In genomic region chr11:62427630-62428233, GRCh38 we compare ENCODE assay signal across 9 cellular contexts. TPM values are rescaled to one million over a fixed set of nuclear protein-coding genes. Genes with fewer than 3 reads are reported as not detected.
DNase-seq lines count a peak whose midpoint lies in the region; ATAC-seq and TF ChIP-seq lines count a peak whose summit lies in the region.
"Had no signal": no experiment of that assay in that cellular context is flagged by ENCODE, and none has a peak within 500 bp of the region (broad histone marks: within the 10 kb centered on the region; RNA-seq: fewer than 3 reads in every experiment).

No MANE protein-coding gene starts in this region.

- H3K9me3 ChIP-seq in suprapubic skin: no peaks in the 10 kb centered on the region

- TF ChIP-seq EP300 in suprapubic skin (IDR thresholded peaks at IDR 0.05): no peak

- peaks cover 55% of the 10 kb centered on the region for H3K4me1 ChIP-seq in suprapubic skin

- WGBS in suprapubic skin: 40% methylated on average over 6 of the region's 6 CpGs

- no peak for TF ChIP-seq POLR2A in suprapubic skin (IDR thresholded peaks at IDR 0.05)

- peak; percentile 64 for DNase-seq in activated effector memory CD4-positive, alpha-beta T cell treated with anti-CD3 and anti-CD28 coated beads, Interleukin-2, amount 50 U/mL, for 16 hours
- no peak for DNase-seq in activated effector memory CD4-positive, alpha-beta T cell treated with Interleukin-2 at 50 U/mL for 16 hours
- DNase-seq in fibroblast of mammary gland (ENCODE audit: low read depth): peak; percentile 53
- DNase-seq in suprapubic skin (ENCODE audit: low spot score in 2 of 2): no peak
- no peak for DNase-seq in COR-L47 (lab: John Stamatoyannopoulos, UW)
- DNase-seq in pons (ENCODE audit: low spot score): no peak
- DNase-seq: DND-41 had no signal

- H3K27ac ChIP-seq in suprapubic skin: peak overlapping the region; percentile 67

- no peak overlapping the region for H3K4me3 ChIP-seq in fibroblast of mammary gland (ENCODE audit: control insufficient read depth, low read depth, low read length)
- H3K4me3 ChIP-seq in suprapubic skin: no peak overlapping the region

- TF ChIP-seq CTCF in fibroblast of mammary gland (conservative IDR thresholded peaks at IDR 0.05; ENCODE audit: control insufficient read depth, insufficient read depth, low read depth, low read length) (no peak), suprapubic skin (IDR thresholded peaks at IDR 0.05) (no peak)

- no peaks in the 10 kb centered on the region for H3K36me3 ChIP-seq in suprapubic skin

- ATAC-seq in SK-N-SH treated with all-trans-retinoic acid at 6 μM for 48 hours (peak; percentile 3; the same call in 2 of the 3 replicates), HG03432 (IDR thresholded peaks at IDR 0.05; ENCODE audit: unreplicated experiment) (no peak)

- H3K27me3 ChIP-seq in suprapubic skin: no peaks in the 10 kb centered on the region

TF ChIP-seq in SK-N-SH treated with all-trans-retinoic acid at 6 μM for 48 hours, 23 proteins besides CTCF, POLR2A, EP300 and RAD21:
- TF ChIP-seq ZFP30 (CRISPR knock-in tag; IDR thresholded peaks at IDR 0.05) (no peak), ZFP3 (CRISPR knock-in tag; IDR thresholded peaks at IDR 0.05) (no peak), CSRNP3 (CRISPR knock-in tag; IDR thresholded peaks at IDR 0.05) (no peak), TSHZ2 (CRISPR knock-in tag; IDR thresholded peaks at IDR 0.05) (peak; percentile 71), RARB (CRISPR knock-in tag; IDR thresholded peaks at IDR 0.05) (no peak), ZNF70 (CRISPR knock-in tag; IDR thresholded peaks at IDR 0.05) (no peak), CSDC2 (CRISPR knock-in tag; IDR thresholded peaks at IDR 0.05) (no peak), POU6F1 (CRISPR knock-in tag; IDR thresholded peaks at IDR 0.05; ENCODE audit: borderline replicate concordance, low read depth) (no peak), SNAI2 (CRISPR knock-in tag; IDR thresholded peaks at IDR 0.05) (0 out of 2 replicates have a peak, but pooled peaks have one; percentile 29), GLIS3 (CRISPR knock-in tag; IDR thresholded peaks at IDR 0.05) (0 out of 2 replicates have a peak, but pooled peaks have one; percentile 46), TOX (CRISPR knock-in tag; IDR thresholded peaks at IDR 0.05; ENCODE audit: borderline replicate concordance) (no peak), ZNF8 (CRISPR knock-in tag; IDR thresholded peaks at IDR 0.05) (no peak), BACH2 (CRISPR knock-in tag; IDR thresholded peaks at IDR 0.05; ENCODE audit: borderline replicate concordance) (no peak), ZC3H10 (CRISPR knock-in tag; IDR thresholded peaks at IDR 0.05) (no peak), ISL1 (CRISPR knock-in tag; IDR thresholded peaks at IDR 0.05) (peak; percentile 34), ZNF565 (CRISPR knock-in tag; conservative IDR thresholded peaks at IDR 0.05; ENCODE audit: low read depth) (0 out of 2 replicates have a peak, but pooled peaks have one; percentile 45), CREB5 (CRISPR knock-in tag; IDR thresholded peaks at IDR 0.05; ENCODE audit: low read depth) (no peak), TCF4 (CRISPR knock-in tag; IDR thresholded peaks at IDR 0.05; ENCODE audit: borderline replicate concordance) (peak; percentile 63), ESRRG (CRISPR knock-in tag; IDR thresholded peaks at IDR 0.05) (no peak), PPARA (CRISPR knock-in tag; IDR thresholded peaks at IDR 0.05; ENCODE audit: borderline replicate concordance) (no peak), PATZ1 (CRISPR knock-in tag; IDR thresholded peaks at IDR 0.05; ENCODE audit: borderline replicate concordance) (no peak), ARNTL (CRISPR knock-in tag; IDR thresholded peaks at IDR 0.05; ENCODE audit: borderline replicate concordance, low read depth) (no peak)

RNA-seq across cellular contexts. Expression of gene SCGB1A1, which starts 8.9 kb away (rescaled TPM):
- total RNA-seq in suprapubic skin: not detected

Comparison
In these comparisons a context has a peak if more than half of its experiments do, and no peak if none do; other contexts are left out.
1. DNase-seq: peak in activated effector memory CD4-positive, alpha-beta T cell treated with anti-CD3 and anti-CD28 coated beads, Interleukin-2, amount 50 U/mL, for 16 hours (single experiment) and fibroblast of mammary gland (single experiment); none in activated effector memory CD4-positive, alpha-beta T cell treated with Interleukin-2 at 50 U/mL for 16 hours (single experiment), suprapubic skin (0 of 2), COR-L47 (single experiment) and pons (single experiment).